Comparison of ENCODE assay signal across 14 cellular contexts in genomic region chr1:83883979-83884378, GRCh38.
"Had no signal": no experiment of that assay in that cellular context is flagged by ENCODE, and none has a peak within 500 bp of the region (broad histone marks: within the 10 kb centered on the region; RNA-seq: fewer than 3 reads in every experiment).

No MANE protein-coding gene starts in this region.

- H3K4me3 ChIP-seq: cardiac muscle cell, psoas muscle, right lobe of liver, spleen had no signal

- H3K27me3 ChIP-seq: cardiac muscle cell, right lobe of liver, spleen had no signal

- H3K9me3 ChIP-seq: psoas muscle, right lobe of liver had no signal

- H3K9me3 Mint-ChIP-seq: type B pancreatic cell had no signal

- H3K4me1 Mint-ChIP-seq: activated naive CD8-positive, alpha-beta T cell treated with anti-CD3 and anti-CD28 coated beads, Interleukin-2, amount 50 U/mL, for 24 hours; nephron; stimulated activated naive CD8-positive, alpha-beta T cell treated with anti-CD3 and anti-CD28 coated beads, Interleukin-15, amount 100 ng/mL, for 72 hours had no signal

- H3K36me3 ChIP-seq: cardiac muscle cell, right lobe of liver, spleen had no signal

- H3K27ac ChIP-seq: cardiac muscle cell, psoas muscle, right lobe of liver, spleen had no signal

- DNase-seq: activated naive CD4-positive, alpha-beta T cell treated with anti-CD3 and anti-CD28 coated beads for 36 hours; activated naive CD8-positive, alpha-beta T cell treated with anti-CD3 and anti-CD28 coated beads, Interleukin-2, amount 50 U/mL, for 24 hours; activated T-cell treated with anti-CD3 and anti-CD28 coated beads for 4 hours; aorta; erythroblast; hypothalamus; psoas muscle; right lobe of liver; spleen; stimulated activated naive CD8-positive, alpha-beta T cell treated with anti-CD3 and anti-CD28 coated beads, Interleukin-15, amount 100 ng/mL, for 72 hours; T1000 had no signal

- H3K27ac Mint-ChIP-seq: activated naive CD4-positive, alpha-beta T cell treated with anti-CD3 and anti-CD28 coated beads for 36 hours; activated naive CD8-positive, alpha-beta T cell treated with anti-CD3 and anti-CD28 coated beads, Interleukin-2, amount 50 U/mL, for 24 hours; stimulated activated naive CD8-positive, alpha-beta T cell treated with anti-CD3 and anti-CD28 coated beads, Interleukin-15, amount 100 ng/mL, for 72 hours; type B pancreatic cell had no signal

- H3K4me3 Mint-ChIP-seq: activated naive CD4-positive, alpha-beta T cell treated with anti-CD3 and anti-CD28 coated beads for 36 hours; activated naive CD8-positive, alpha-beta T cell treated with anti-CD3 and anti-CD28 coated beads, Interleukin-2, amount 50 U/mL, for 24 hours; nephron; stimulated activated naive CD8-positive, alpha-beta T cell treated with anti-CD3 and anti-CD28 coated beads, Interleukin-15, amount 100 ng/mL, for 72 hours; type B pancreatic cell had no signal

- H3K4me1 ChIP-seq: psoas muscle, right lobe of liver, spleen had no signal

- H3K27me3 Mint-ChIP-seq: stimulated activated naive CD8-positive, alpha-beta T cell treated with anti-CD3 and anti-CD28 coated beads, Interleukin-15, amount 100 ng/mL, for 72 hours; type B pancreatic cell had no signal
